In genomic region chr2:201642579-201643215, GRCh38 we compare ENCODE assay signal across 1 cellular context.
TF ChIP-seq lines count a peak whose summit lies in the region.

No MANE protein-coding gene starts in this region.

TF ChIP-seq in HEK293, 187 proteins besides CTCF, POLR2A, EP300 and RAD21 (continued from another document and continues in another):
- TF ChIP-seq ZBTB49 (tag by site-specific recombination; IDR thresholded peaks at IDR 0.05; ENCODE audit: low read depth), result no peak
- TF ChIP-seq ZBTB6 (tag by site-specific recombination; IDR thresholded peaks at IDR 0.05), result no peak
- TF ChIP-seq ZNF155 (tag by site-specific recombination; IDR thresholded peaks at IDR 0.05), result no peak
- no peak for TF ChIP-seq ZNF184 (tag by site-specific recombination; IDR thresholded peaks at IDR 0.05)
- 0 out of 2 replicates have a peak, but pooled peaks have one; percentile 15 for TF ChIP-seq ZNF561 (tag by site-specific recombination; IDR thresholded peaks at IDR 0.05; ENCODE audit: borderline replicate concordance)
- no peak for TF ChIP-seq ZBTB44 (tag by site-specific recombination; IDR thresholded peaks at IDR 0.05)
- TF ChIP-seq KLF16 (tag by site-specific recombination; IDR thresholded peaks at IDR 0.05), result no peak; the same call in 1 of the 2 replicates
- 0 out of 2 replicates have a peak, but pooled peaks have one; percentile 1 for TF ChIP-seq SP2 (tag by site-specific recombination; IDR thresholded peaks at IDR 0.05)
- no peak for TF ChIP-seq SP3 (tag by site-specific recombination; IDR thresholded peaks at IDR 0.05)
- TF ChIP-seq ELK4 (IDR thresholded peaks at IDR 0.05; ENCODE audit: borderline replicate concordance, low read depth, low read length), result no peak
- no peak for TF ChIP-seq ZNF555 (tag by site-specific recombination; conservative IDR thresholded peaks at IDR 0.05)
- no peak for TF ChIP-seq ZNF621 (tag by site-specific recombination; IDR thresholded peaks at IDR 0.05)
- peak; percentile 90 for TF ChIP-seq ZIC2 (tag by site-specific recombination; IDR thresholded peaks at IDR 0.05)
- TF ChIP-seq ZNF280D (tag by site-specific recombination; IDR thresholded peaks at IDR 0.05), result no peak
- TF ChIP-seq RBAK (tag by site-specific recombination; IDR thresholded peaks at IDR 0.05), result no peak
- no peak for TF ChIP-seq ZNF560 (tag by site-specific recombination; IDR thresholded peaks at IDR 0.05; ENCODE audit: borderline replicate concordance)
- TF ChIP-seq ZSCAN18 (tag by site-specific recombination; IDR thresholded peaks at IDR 0.05), result no peak
- TF ChIP-seq ATF2 (tag by site-specific recombination; IDR thresholded peaks at IDR 0.05; ENCODE audit: low read depth), result no peak
- TF ChIP-seq PRDM1 (tag by site-specific recombination; IDR thresholded peaks at IDR 0.05), result no peak
- no peak for TF ChIP-seq ZNF239 (tag by site-specific recombination; IDR thresholded peaks at IDR 0.05)
- TF ChIP-seq ZNF76 (tag by site-specific recombination; IDR thresholded peaks at IDR 0.05; ENCODE audit: borderline replicate concordance, low read depth), result peak; percentile 42; the same call in 1 of the 2 replicates
- no peak for TF ChIP-seq ZNF24 (tag by site-specific recombination; IDR thresholded peaks at IDR 0.05)
- TF ChIP-seq ZFP69B (tag by site-specific recombination; IDR thresholded peaks at IDR 0.05), result no peak
- TF ChIP-seq ZNF654 (tag by site-specific recombination; IDR thresholded peaks at IDR 0.05; ENCODE audit: low read depth), result no peak
- TF ChIP-seq ZNF624 (tag by site-specific recombination; IDR thresholded peaks at IDR 0.05), result no peak
- no peak for TF ChIP-seq ZNF404 (tag by site-specific recombination; IDR thresholded peaks at IDR 0.05)
- no peak for TF ChIP-seq ZNF350 (tag by site-specific recombination; IDR thresholded peaks at IDR 0.05)
- TF ChIP-seq MYNN (tag by site-specific recombination; IDR thresholded peaks at IDR 0.05; ENCODE audit: borderline replicate concordance), result no peak
- no peak for TF ChIP-seq ZNF704 (tag by site-specific recombination; IDR thresholded peaks at IDR 0.05)
- no peak for TF ChIP-seq ZNF544 (tag by site-specific recombination; IDR thresholded peaks at IDR 0.05)
- no peak for TF ChIP-seq OVOL3 (tag by site-specific recombination; IDR thresholded peaks at IDR 0.05)
- TF ChIP-seq ZNF10 (tag by site-specific recombination; IDR thresholded peaks at IDR 0.05), result no peak
- no peak for TF ChIP-seq ZNF433 (tag by site-specific recombination; IDR thresholded peaks at IDR 0.05; ENCODE audit: low read depth)
- TF ChIP-seq ZNF114 (tag by site-specific recombination; IDR thresholded peaks at IDR 0.05), result no peak
- no peak for TF ChIP-seq ZNF513 (tag by site-specific recombination; IDR thresholded peaks at IDR 0.05)
- TF ChIP-seq ZSCAN23 (tag by site-specific recombination; IDR thresholded peaks at IDR 0.05), result no peak
- TF ChIP-seq ZSCAN5A (tag by site-specific recombination; IDR thresholded peaks at IDR 0.05), result no peak
